Comparison of ENCODE assay signal across 9 cellular contexts in genomic region chr3:134299185-134299887, GRCh38. TPM values are rescaled to one million over a fixed set of nuclear protein-coding genes. Genes with fewer than 3 reads are reported as not detected.
DNase-seq lines count a peak whose midpoint lies in the region; ATAC-seq lines count a peak whose summit lies in the region.
"Had no signal": no experiment of that assay in that cellular context is flagged by ENCODE, and none has a peak within 500 bp of the region (broad histone marks: within the 10 kb centered on the region; RNA-seq: fewer than 3 reads in every experiment).

No MANE protein-coding gene starts in this region.

- H3K4me3 ChIP-seq in neuron (ENCODE audit: low read length), result no peak overlapping the region

- no peaks in the 10 kb centered on the region for H3K36me3 ChIP-seq in neuron (ENCODE audit: insufficient read depth, low read length)

- no peaks in the 10 kb centered on the region for H3K27me3 ChIP-seq in neuron (ENCODE audit: insufficient read depth, low read length)

- ATAC-seq in HG02885 (IDR thresholded peaks at IDR 0.05; ENCODE audit: poor library complexity, unreplicated experiment) (no peak), GM21423 (IDR thresholded peaks at IDR 0.05; ENCODE audit: unreplicated experiment) (no peak), HG03342 (IDR thresholded peaks at IDR 0.05; ENCODE audit: unreplicated experiment) (no peak)

- peak; percentile 34 for DNase-seq in ELR (ENCODE audit: low read depth)
- DNase-seq in M059J (ENCODE audit: low read depth), result peak; percentile 57
- peak; percentile 40 for DNase-seq in dermis blood vessel endothelial cell
- DNase-seq in DMS153 (lab: John Stamatoyannopoulos, UW), result no peak
- DNase-seq: effector CD8-positive, alpha-beta T cell had no signal

- peaks cover 4% of the 10 kb centered on the region for H3K4me1 ChIP-seq in neuron (ENCODE audit: insufficient read depth, low read length)

- peak overlapping the region; percentile 9 for H2AFZ ChIP-seq in neuron (ENCODE audit: low read depth, low read length)

- no peaks in the 10 kb centered on the region for H3K9me3 ChIP-seq in neuron (ENCODE audit: low read length)

RNA-seq across cellular contexts. Expression of gene RYK, which starts 48.7 kb away (rescaled TPM):
- total RNA-seq in M059J (2014; rRNA removed; shearing (Covaris generic)), result 71.7 and 87.7 TPM in 2 replicates
- total RNA-seq in dermis blood vessel endothelial cell, result 91.6 and 103 TPM in 2 replicates
